In the genomic region with DNA sequence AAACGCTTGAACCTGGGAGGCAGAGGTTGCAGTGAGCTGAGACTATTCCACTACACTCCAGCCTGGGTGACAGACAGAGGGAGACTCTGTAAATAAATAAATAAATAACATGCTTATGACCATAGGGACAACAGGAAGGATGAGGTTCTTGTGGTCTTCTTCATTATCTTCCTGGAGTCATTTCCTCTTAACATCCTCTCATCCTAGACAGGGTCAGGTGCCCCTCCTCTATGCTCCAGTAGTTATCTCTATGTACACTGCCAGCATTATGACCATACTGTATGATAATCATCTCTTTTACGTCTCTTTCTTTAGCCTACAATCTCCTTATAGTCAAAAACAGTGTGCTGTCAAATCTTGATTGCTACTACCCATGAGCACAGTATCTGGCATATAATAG, we compare ENCODE assay signal across 10 cellular contexts. TPM values are rescaled to one million over a fixed set of nuclear protein-coding genes. Genes with fewer than 3 reads are reported as not detected.
DNase-seq lines count a peak whose midpoint lies in the region; ATAC-seq, FAIRE-seq and TF ChIP-seq lines count a peak whose summit lies in the region.
"Had no signal": no experiment of that assay in that cellular context is flagged by ENCODE, and none has a peak within 500 bp of the region (broad histone marks: within the 10 kb centered on the region; RNA-seq: fewer than 3 reads in every experiment).

No MANE protein-coding gene starts in this region.

- ATAC-seq in GM21367 (IDR thresholded peaks at IDR 0.05; ENCODE audit: unreplicated experiment) (peak; percentile 55), HG03378 (IDR thresholded peaks at IDR 0.05; ENCODE audit: unreplicated experiment) (peak; percentile 75)
- no peak for ATAC-seq in activated naive CD8-positive, alpha-beta T cell treated with anti-CD3 and anti-CD28 coated beads, Interleukin-2, amount 50 U/mL, for 24 hours

- no peak for DNase-seq in GM12891 (ENCODE audit: insufficient read length, low spot score)
- no peak for DNase-seq in activated naive CD8-positive, alpha-beta T cell treated with anti-CD3 and anti-CD28 coated beads, Interleukin-2, amount 50 U/mL, for 24 hours
- no peak for DNase-seq in stimulated activated CD4-positive, alpha-beta T cell treated with anti-CD3 and anti-CD28 coated beads, Interleukin-4, amount 100 ng/mL, for 1 hour
- no peak for DNase-seq in coronary artery (ENCODE audit: low spot score)
- DNase-seq in NCI-H774 (lab: John Stamatoyannopoulos, UW) = no peak
- DNase-seq in DMS153 treated with DMSO at 0.1 percent for 48 hours (lab: John Stamatoyannopoulos, UW; ENCODE audit: unreplicated experiment) = no peak
- DNase-seq: SJCRH30 had no signal

- TF ChIP-seq POLR2A in GM12891 (IDR thresholded peaks at IDR 0.05; ENCODE audit: low read depth, low read length) = no peak

- no peak overlapping the region for H3K4me3 Mint-ChIP-seq in activated naive CD8-positive, alpha-beta T cell treated with anti-CD3 and anti-CD28 coated beads, Interleukin-2, amount 50 U/mL, for 24 hours

- peaks cover 7% of the 10 kb centered on the region for H3K9me3 Mint-ChIP-seq in activated naive CD8-positive, alpha-beta T cell treated with anti-CD3 and anti-CD28 coated beads, Interleukin-2, amount 50 U/mL, for 24 hours

- H3K27ac Mint-ChIP-seq in activated naive CD8-positive, alpha-beta T cell treated with anti-CD3 and anti-CD28 coated beads, Interleukin-2, amount 50 U/mL, for 24 hours = peak overlapping the region; percentile 64

- no peak overlapping the region for H3K4me3 ChIP-seq in coronary artery
- H3K4me3 ChIP-seq: SJCRH30 had no signal

- H3K36me3 Mint-ChIP-seq in activated naive CD8-positive, alpha-beta T cell treated with anti-CD3 and anti-CD28 coated beads, Interleukin-2, amount 50 U/mL, for 24 hours (ENCODE audit: low read depth) = peaks cover 25% of the 10 kb centered on the region

- no peaks in the 10 kb centered on the region for H3K27me3 Mint-ChIP-seq in activated naive CD8-positive, alpha-beta T cell treated with anti-CD3 and anti-CD28 coated beads, Interleukin-2, amount 50 U/mL, for 24 hours

- H3K4me1 Mint-ChIP-seq in activated naive CD8-positive, alpha-beta T cell treated with anti-CD3 and anti-CD28 coated beads, Interleukin-2, amount 50 U/mL, for 24 hours = peaks cover 74% of the 10 kb centered on the region

- FAIRE-seq in GM12891 (lab: Jason Lieb, UNC) = no peak
- FAIRE-seq: G401.6 had no signal

- no peak for TF ChIP-seq CTCF in coronary artery (IDR thresholded peaks at IDR 0.05)

- no peak overlapping the region for H3K27ac ChIP-seq in coronary artery
- H3K27ac ChIP-seq: SJCRH30 had no signal

TF ChIP-seq in GM12891, 5 proteins besides CTCF, POLR2A, EP300 and RAD21:
- TF ChIP-seq PAX5 (IDR thresholded peaks at IDR 0.05; ENCODE audit: insufficient read depth, low read length, severe bottlenecking) (no peak), POLR2AphosphoS5 (IDR thresholded peaks at IDR 0.05; ENCODE audit: low read depth, low read length) (no peak), TAF1 (IDR thresholded peaks at IDR 0.05; ENCODE audit: low read depth, low read length) (no peak), SPI1 (IDR thresholded peaks at IDR 0.05; ENCODE audit: low read depth, low read length) (peak; percentile 14; the same call in 1 of the 2 replicates)

RNA-seq across cellular contexts. Expression of a gene that starts 17.7 kb away (rescaled TPM):
- 17.7 TPM for polyA plus RNA-seq in GM12891 (2012; ENCODE audit: low read depth, missing spikeins)
